19 cellular contexts compared by ENCODE assay signal in the genomic region with DNA sequence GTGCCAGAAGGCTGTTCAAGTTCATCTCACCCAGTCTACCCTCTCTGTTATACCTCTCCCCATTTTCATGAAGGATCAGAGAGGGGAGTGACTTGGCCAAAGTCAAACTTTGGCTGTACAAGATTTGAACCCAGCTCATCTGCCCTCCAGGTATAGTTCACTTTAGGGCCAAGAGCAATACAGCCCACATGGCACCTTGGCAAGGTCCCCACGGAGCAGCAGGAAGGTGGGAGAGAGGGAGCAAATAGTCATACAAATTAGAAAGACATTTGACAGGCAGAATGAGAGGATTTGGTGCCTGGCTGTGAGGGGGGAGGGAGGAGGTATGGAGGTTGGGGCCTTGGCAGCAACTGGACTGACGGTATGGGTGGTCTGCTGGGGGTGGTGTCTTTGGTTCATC. TPM values are rescaled to one million over a fixed set of nuclear protein-coding genes. Genes with fewer than 3 reads are reported as not detected.
DNase-seq lines count a peak whose midpoint lies in the region.
"Had no signal": no experiment of that assay in that cellular context is flagged by ENCODE, and none has a peak within 500 bp of the region (broad histone marks: within the 10 kb centered on the region; RNA-seq: fewer than 3 reads in every experiment).

No MANE protein-coding gene starts in this region.

- H3K4me3 Mint-ChIP-seq in activated naive CD4-positive, alpha-beta T cell treated with anti-CD3 and anti-CD28 coated beads for 36 hours, result peak overlapping the region; percentile 71
- peak overlapping the region; percentile 83 for H3K4me3 Mint-ChIP-seq in activated T-helper 1 cell treated with anti-CD3 and anti-CD28 coated beads, Interleukin-12 subunit alpha, Interleukin-12 subunit beta, Interleukin-2, Interleukin-4 antibody, amounts not matched to agents 30 ng/mL and 10 ng/mL and 1 ng/mL, durations not matched to agents 14 hours and 24 hours and 36 hours
- H3K4me3 Mint-ChIP-seq in immature natural killer cell, result peak overlapping the region; percentile 42 to 65 (median 61)

- H3K27me3 Mint-ChIP-seq in activated naive CD4-positive, alpha-beta T cell treated with anti-CD3 and anti-CD28 coated beads for 36 hours (ENCODE audit: low read depth), result peaks cover 9% of the 10 kb centered on the region
- peaks cover 27% of the 10 kb centered on the region for H3K27me3 Mint-ChIP-seq in activated T-helper 1 cell treated with anti-CD3 and anti-CD28 coated beads, Interleukin-12 subunit alpha, Interleukin-12 subunit beta, Interleukin-2, Interleukin-4 antibody, amounts not matched to agents 30 ng/mL and 10 ng/mL and 1 ng/mL, durations not matched to agents 14 hours and 24 hours and 36 hours (ENCODE audit: insufficient read depth)
- peaks cover 10 to 23% (median 17%) of the 10 kb centered on the region in 3 donors for H3K27me3 Mint-ChIP-seq in immature natural killer cell (ENCODE audit: low read depth in 3 of 3)

- no peaks in the 10 kb centered on the region for H3K36me3 Mint-ChIP-seq in activated naive CD4-positive, alpha-beta T cell treated with anti-CD3 and anti-CD28 coated beads for 36 hours (ENCODE audit: low read depth)
- H3K36me3 Mint-ChIP-seq in activated T-helper 1 cell treated with anti-CD3 and anti-CD28 coated beads, Interleukin-12 subunit alpha, Interleukin-12 subunit beta, Interleukin-2, Interleukin-4 antibody, amounts not matched to agents 30 ng/mL and 10 ng/mL and 1 ng/mL, durations not matched to agents 14 hours and 24 hours and 36 hours (ENCODE audit: low read depth), result no peaks in the 10 kb centered on the region
- peaks cover 0 to 4% (median 0%) of the 10 kb centered on the region in 3 donors for H3K36me3 Mint-ChIP-seq in immature natural killer cell

- peaks cover 48% of the 10 kb centered on the region for H3K4me1 Mint-ChIP-seq in activated naive CD4-positive, alpha-beta T cell treated with anti-CD3 and anti-CD28 coated beads for 36 hours (ENCODE audit: low read depth)
- peaks cover 39% of the 10 kb centered on the region for H3K4me1 Mint-ChIP-seq in activated T-helper 1 cell treated with anti-CD3 and anti-CD28 coated beads, Interleukin-12 subunit alpha, Interleukin-12 subunit beta, Interleukin-2, Interleukin-4 antibody, amounts not matched to agents 30 ng/mL and 10 ng/mL and 1 ng/mL, durations not matched to agents 14 hours and 24 hours and 36 hours (ENCODE audit: low read depth)
- H3K4me1 Mint-ChIP-seq in immature natural killer cell, result peaks cover 5 to 13% of the 10 kb centered on the region in 2 donors

- peak overlapping the region; percentile 59 for H3K27ac ChIP-seq in temporal lobe (ENCODE audit: low read depth, low read length)

- no peak overlapping the region for H3K27ac Mint-ChIP-seq in activated naive CD4-positive, alpha-beta T cell treated with anti-CD3 and anti-CD28 coated beads for 36 hours
- H3K27ac Mint-ChIP-seq in activated T-helper 1 cell treated with anti-CD3 and anti-CD28 coated beads, Interleukin-12 subunit alpha, Interleukin-12 subunit beta, Interleukin-2, Interleukin-4 antibody, amounts not matched to agents 30 ng/mL and 10 ng/mL and 1 ng/mL, durations not matched to agents 14 hours and 24 hours and 36 hours, result no peak overlapping the region
- no peak overlapping the region for H3K27ac Mint-ChIP-seq in immature natural killer cell

- intact Hi-C loops in activated naive CD4-positive, alpha-beta T cell treated with anti-CD3 and anti-CD28 coated beads for 36 hours (cut with micrococcal nuclease), result no loop called here
- intact Hi-C loops in activated T-helper 1 cell treated with anti-CD3 and anti-CD28 coated beads, Interleukin-12 subunit alpha, Interleukin-12 subunit beta, Interleukin-2, Interleukin-4 antibody, amounts not matched to agents 30 ng/mL and 10 ng/mL and 1 ng/mL, durations not matched to agents 14 hours and 24 hours and 36 hours (cut with micrococcal nuclease), result loop anchor here (5.0 kb wide), 3 partner anchors 47 to 267 kb away; partner anchors contain the start of genes MFSD2A, MYCL and PPIE

- CTCF ChIA-PET in activated naive CD4-positive, alpha-beta T cell treated with anti-CD3 and anti-CD28 coated beads for 36 hours (lab: Charles Lee), result interaction anchor here (2.5 kb wide), 1 partner anchor 19 kb away, joined by 12 read pairs; the partner anchor contains the start of gene NT5C1A

- no peak for DNase-seq in activated naive CD4-positive, alpha-beta T cell treated with anti-CD3 and anti-CD28 coated beads for 36 hours
- DNase-seq in activated naive CD4-positive, alpha-beta T cell (lab: John Stamatoyannopoulos, UW), result no peak
- no peak for DNase-seq in activated T-helper 1 cell treated with anti-CD3 and anti-CD28 coated beads, Interleukin-12 subunit alpha, Interleukin-12 subunit beta, Interleukin-2, Interleukin-4 antibody, amounts not matched to agents 30 ng/mL and 10 ng/mL and 1 ng/mL, durations not matched to agents 14 hours and 24 hours and 36 hours (ENCODE audit: low spot score)
- DNase-seq in immature natural killer cell (no peak), NCI-H82 treated with DMSO at 0.1 percent for 48 hours (lab: John Stamatoyannopoulos, UW; ENCODE audit: unreplicated experiment) (no peak), midbrain (lab: John Stamatoyannopoulos, UW) (no peak), NCI-H510A (lab: John Stamatoyannopoulos, UW) (no peak)
- DNase-seq: activated CD8-positive, alpha-beta memory T cell treated with anti-CD3 and anti-CD28 coated beads, Interleukin-2, amount 50 U/mL, for 4 hours; erythroblast; GF-D8; IMR-90; NCI-H2081; NCI-H524 treated with DMSO at 0.1 percent for 48 hours; stimulated activated CD4-positive, alpha-beta T cell treated with anti-CD3 and anti-CD28 coated beads, Interleukin-4, amount 100 ng/mL, for 1 hour; stimulated activated CD8-positive, alpha-beta memory T cell treated with anti-CD3 and anti-CD28 coated beads, Interleukin-4, amount 100 ng/mL, for 48 hours had no signal

- no peaks in the 10 kb centered on the region for H3K9me3 Mint-ChIP-seq in activated naive CD4-positive, alpha-beta T cell treated with anti-CD3 and anti-CD28 coated beads for 36 hours
- H3K9me3 Mint-ChIP-seq in activated T-helper 1 cell treated with anti-CD3 and anti-CD28 coated beads, Interleukin-12 subunit alpha, Interleukin-12 subunit beta, Interleukin-2, Interleukin-4 antibody, amounts not matched to agents 30 ng/mL and 10 ng/mL and 1 ng/mL, durations not matched to agents 14 hours and 24 hours and 36 hours, result no peaks in the 10 kb centered on the region
- peaks cover 0 to 5% (median 0%) of the 10 kb centered on the region in 6 donors for H3K9me3 Mint-ChIP-seq in immature natural killer cell

RNA-seq across cellular contexts. Expression of gene HPCAL4, which starts 1.0 kb away (rescaled TPM):
- total RNA-seq in activated naive CD4-positive, alpha-beta T cell treated with anti-CD3 and anti-CD28 coated beads for 36 hours, result under 1 TPM; 0.43 to 0.52 TPM
- 0.69 and 0.75 TPM in 2 replicates for total RNA-seq in activated T-helper 1 cell treated with anti-CD3 and anti-CD28 coated beads, Interleukin-12 subunit alpha, Interleukin-12 subunit beta, Interleukin-2, Interleukin-4 antibody, amounts not matched to agents 30 ng/mL and 10 ng/mL and 1 ng/mL, durations not matched to agents 14 hours and 24 hours and 36 hours
- under 1 TPM in 2 of 3 donors, not detected in 1; 0.04 to 0.13 TPM for polyA plus RNA-seq in immature natural killer cell
- 51.4 TPM for total RNA-seq in temporal lobe
- total RNA-seq: IMR-90, OCI-LY7 had no signal
- polyA plus RNA-seq: AG04450 had no signal

RNA-seq across cellular contexts. Expression of gene NT5C1A, which starts 18.3 kb away (rescaled TPM):
- total RNA-seq in activated naive CD4-positive, alpha-beta T cell treated with anti-CD3 and anti-CD28 coated beads for 36 hours, result not detected
- 2.8 TPM in 2 replicates for total RNA-seq in activated T-helper 1 cell treated with anti-CD3 and anti-CD28 coated beads, Interleukin-12 subunit alpha, Interleukin-12 subunit beta, Interleukin-2, Interleukin-4 antibody, amounts not matched to agents 30 ng/mL and 10 ng/mL and 1 ng/mL, durations not matched to agents 14 hours and 24 hours and 36 hours
- not detected for polyA plus RNA-seq in immature natural killer cell
- 1.7 TPM for total RNA-seq in temporal lobe
- total RNA-seq: IMR-90, OCI-LY7 had no signal
- polyA plus RNA-seq: AG04450, IMR-90 had no signal

RNA-seq across cellular contexts. Expression of gene PPIE, which starts 48.5 kb away (rescaled TPM):
- 10 to 100 TPM; 73.8 to 75.6 TPM for total RNA-seq in activated naive CD4-positive, alpha-beta T cell treated with anti-CD3 and anti-CD28 coated beads for 36 hours
- 68.1 and 75.0 TPM in 2 replicates for total RNA-seq in activated T-helper 1 cell treated with anti-CD3 and anti-CD28 coated beads, Interleukin-12 subunit alpha, Interleukin-12 subunit beta, Interleukin-2, Interleukin-4 antibody, amounts not matched to agents 30 ng/mL and 10 ng/mL and 1 ng/mL, durations not matched to agents 14 hours and 24 hours and 36 hours
- 100 to 1,000 TPM in 2 of 3 donors, 10 to 100 TPM in 1; 99.6 to 177 (median 133) TPM for polyA plus RNA-seq in immature natural killer cell
- total RNA-seq in temporal lobe, result 25.3 TPM

RNA-seq across cellular contexts. Expression of gene HEYL, which starts 50.8 kb away (rescaled TPM):
- under 1 TPM; 0.15 to 0.17 TPM for total RNA-seq in activated naive CD4-positive, alpha-beta T cell treated with anti-CD3 and anti-CD28 coated beads for 36 hours
- total RNA-seq in activated T-helper 1 cell treated with anti-CD3 and anti-CD28 coated beads, Interleukin-12 subunit alpha, Interleukin-12 subunit beta, Interleukin-2, Interleukin-4 antibody, amounts not matched to agents 30 ng/mL and 10 ng/mL and 1 ng/mL, durations not matched to agents 14 hours and 24 hours and 36 hours, result 0.10 TPM in 2 replicates
- polyA plus RNA-seq in immature natural killer cell, result not detected
- total RNA-seq in temporal lobe, result 0.98 TPM
- total RNA-seq: IMR-90, OCI-LY7, SK-MEL-5 had no signal

Comparison
In these comparisons a context has a peak if more than half of its experiments do, and no peak if none do; other contexts are left out.
1. RNA of gene HPCAL4, which starts 1.0 kb away (total RNA-seq): 51.4 TPM in temporal lobe (single experiment); 0.69 to 0.75 TPM in activated T-helper 1 cell treated with anti-CD3 and anti-CD28 coated beads, Interleukin-12 subunit alpha, Interleukin-12 subunit beta, Interleukin-2, Interleukin-4 antibody, amounts not matched to agents 30 ng/mL and 10 ng/mL and 1 ng/mL, durations not matched to agents 14 hours and 24 hours and 36 hours and 0.43 to 0.52 TPM in activated naive CD4-positive, alpha-beta T cell treated with anti-CD3 and anti-CD28 coated beads for 36 hours; every median in the first group is over 10 times any median in the second.
2. Peak in every context shown above with its lines, with median percentiles within 50 percentile points of each other: H3K4me3 Mint-ChIP-seq.